ENCODE assay signal across 8 cellular contexts in genomic region chr5:159119842-159120241, GRCh38. TPM values are rescaled to one million over a fixed set of nuclear protein-coding genes. Genes with fewer than 3 reads are reported as not detected.
DNase-seq lines count a peak whose midpoint lies in the region; ATAC-seq, FAIRE-seq and TF ChIP-seq lines count a peak whose summit lies in the region.
"Not testable (repeated sequence)": the region's sequence is repeated elsewhere in the genome, so short reads cannot be mapped to it uniquely, and the experiment has no call there.

No MANE protein-coding gene starts in this region.

- H3K4me3 ChIP-seq in ACC112 (ENCODE audit: low read depth, low read length) (peak overlapping the region; percentile 58; the same call in 1 of the 2 replicates), HepG2 (replicated peaks in 1 of 3; ENCODE audit: insufficient read depth in 1 of 3, low read depth in 2 of 3, low read length in 3 of 3) (peak overlapping the region in 2 of 3 experiments; percentile 42 to 46; a peak in 4 of 6 replicates), skeletal muscle tissue (ENCODE audit: low read length in 3 of 3) (peak overlapping the region in 1 of 3 donors; percentile 37)
- not testable (repeated sequence) for H3K4me3 ChIP-seq in MM.1S (ENCODE audit: low read length)

- BruUV-seq in HepG2 (replicated peaks; lab: Mats Ljungman, UMichigan), result not testable (repeated sequence)

- H3K36me3 ChIP-seq in ACC112 (ENCODE audit: insufficient read depth, low read length); MM.1S (replicated peaks; ENCODE audit: insufficient read depth, low read length); HepG2 (replicated peaks in 1 of 2; ENCODE audit: control insufficient read depth in 1 of 2, insufficient read depth in 2 of 2, low read length in 2 of 2); skeletal muscle tissue (ENCODE audit: control insufficient read depth in 3 of 3, insufficient read depth in 3 of 3, low read length in 3 of 3): not testable (repeated sequence)

- H3K9me2 ChIP-seq in MM.1S (replicated peaks; ENCODE audit: insufficient read depth, low read length), result not testable (repeated sequence)

- not testable (repeated sequence) for TF ChIP-seq EP300 in HepG2 (IDR thresholded peaks at IDR 0.05; ENCODE audit: low read depth in 2 of 2, low read length in 2 of 2); HepG2 (CRISPR knock-in tag; IDR thresholded peaks at IDR 0.05; ENCODE audit: borderline replicate concordance)

- not testable (repeated sequence) for FAIRE-seq in HepG2 (lab: Jason Lieb, UNC)

- WGBS in HepG2 (ENCODE audit: low lambda C conversion rate), result 0% methylated on average over 2 of the region's 4 CpGs

- not testable (repeated sequence) for H2AFZ ChIP-seq in ACC112 (ENCODE audit: low read length, unreplicated experiment); MM.1S (ENCODE audit: low read length); HepG2 (ENCODE audit: low read length)

- in situ Hi-C loops in HepG2 (cut with HindIII; ENCODE audit: extremely low pct_ligation_motif_present, low pct_unique_long_range_greater_than_20kb), result not testable (repeated sequence)

- not testable (repeated sequence) for H3K36me3 Mint-ChIP-seq in activated T-cell treated with anti-CD3 and anti-CD28 coated beads, Interleukin-2, amount 50 U/mL, for 24 hours (ENCODE audit: low read depth); activated naive CD8-positive, alpha-beta T cell treated with anti-CD3 and anti-CD28 coated beads for 36 hours

- TF ChIP-seq CTCF in MM.1S (IDR thresholded peaks at IDR 0.05; ENCODE audit: low read length); VCaP (conservative IDR thresholded peaks at IDR 0.05); HepG2 (CRISPR knock-in tag; IDR thresholded peaks at IDR 0.05): not testable (repeated sequence)

- not testable (repeated sequence) for H3K27me3 ChIP-seq in ACC112 (ENCODE audit: insufficient read depth, low read length); MM.1S (replicated peaks; ENCODE audit: insufficient read depth, low read length); HepG2 (ENCODE audit: control insufficient read depth in 1 of 2, insufficient read depth in 2 of 2, low read length in 2 of 2); skeletal muscle tissue (ENCODE audit: control insufficient read depth in 3 of 3, insufficient read depth in 3 of 3, low read length in 3 of 3)

- H3K9ac ChIP-seq in MM.1S (ENCODE audit: low read length); HepG2 (ENCODE audit: insufficient read depth, low read depth, low read length); skeletal muscle tissue (ENCODE audit: low read depth in 1 of 3, low read length in 3 of 3): not testable (repeated sequence)

- intact Hi-C loops in HepG2 (cut with micrococcal nuclease; ENCODE audit: unreplicated experiment), result not testable (repeated sequence)

- not testable (repeated sequence) for H3K79me2 ChIP-seq in ACC112 (ENCODE audit: control insufficient read depth, insufficient read depth, low read length, unreplicated experiment); MM.1S (ENCODE audit: low read length); HepG2 (ENCODE audit: insufficient read depth, low read length)

- H3K27me3 Mint-ChIP-seq in activated T-cell treated with anti-CD3 and anti-CD28 coated beads, Interleukin-2, amount 50 U/mL, for 24 hours; activated naive CD8-positive, alpha-beta T cell treated with anti-CD3 and anti-CD28 coated beads for 36 hours: not testable (repeated sequence)

- CTCF ChIA-PET in HepG2 (lab: Yijun Ruan, JAX; ENCODE audit: low intra/inter-chr PET ratio, low total read pairs), result not testable (repeated sequence)

- not testable (repeated sequence) for TF ChIP-seq RAD21 in HepG2 (CRISPR knock-in tag; IDR thresholded peaks at IDR 0.05)

- H3K4me1 ChIP-seq in ACC112 (ENCODE audit: control insufficient read depth, insufficient read depth, low read length, unreplicated experiment); skeletal muscle tissue (ENCODE audit: control insufficient read depth in 3 of 3, insufficient read depth in 3 of 3, low read length in 3 of 3): not testable (repeated sequence)
- H3K4me1 ChIP-seq in MM.1S (ENCODE audit: low read length) (peaks cover 28% of the 10 kb centered on the region), HepG2 (ENCODE audit: insufficient read depth, low read length) (peaks cover 12% of the 10 kb centered on the region; the same call in 1 of the 2 replicates)

- H4K20me1 ChIP-seq in MM.1S (ENCODE audit: insufficient read depth, low read length); HepG2 (ENCODE audit: insufficient read depth, low read length): not testable (repeated sequence)

- H3K4me1 Mint-ChIP-seq in activated T-cell treated with anti-CD3 and anti-CD28 coated beads, Interleukin-2, amount 50 U/mL, for 24 hours (ENCODE audit: low read depth), result peaks cover 35% of the 10 kb centered on the region
- H3K4me1 Mint-ChIP-seq in activated naive CD8-positive, alpha-beta T cell treated with anti-CD3 and anti-CD28 coated beads for 36 hours, result peaks cover 29% of the 10 kb centered on the region

- not testable (repeated sequence) for TF ChIP-seq POLR2A in HepG2 (IDR thresholded peaks at IDR 0.05; ENCODE audit: insufficient read depth in 1 of 2, low read depth in 2 of 2, low read length in 2 of 2)

- DNase-seq in DMS53 (lab: John Stamatoyannopoulos, UW), result peak; percentile 19
- not testable (repeated sequence) for DNase-seq in MM.1S; activated T-cell treated with anti-CD3 and anti-CD28 coated beads, Interleukin-2, amount 50 U/mL, for 24 hours; activated naive CD8-positive, alpha-beta T cell treated with anti-CD3 and anti-CD28 coated beads for 36 hours; HepG2 (ENCODE audit: low spot score)

- not testable (repeated sequence) for H3K9me3 Mint-ChIP-seq in activated T-cell treated with anti-CD3 and anti-CD28 coated beads, Interleukin-2, amount 50 U/mL, for 24 hours; activated naive CD8-positive, alpha-beta T cell treated with anti-CD3 and anti-CD28 coated beads for 36 hours

- peak; percentile 56 for ATAC-seq in HepG2

- POLR2A ChIA-PET in HepG2 (lab: Yijun Ruan, JAX), result not testable (repeated sequence)

- H3F3A ChIP-seq in MM.1S (ENCODE audit: insufficient read depth, low read length), result peaks cover 13% of the 10 kb centered on the region

- H3K9me3 ChIP-seq in MM.1S (replicated peaks; ENCODE audit: insufficient read depth, low read length); HepG2 (ENCODE audit: low read length); skeletal muscle tissue (ENCODE audit: control insufficient read depth in 3 of 3, low read length in 3 of 3): not testable (repeated sequence)

- not testable (repeated sequence) for H3K27ac ChIP-seq in ACC112 (ENCODE audit: low read depth, low read length); HepG2 (ENCODE audit: extremely low read length, insufficient read depth, low read length)
- H3K27ac ChIP-seq in MM.1S (ENCODE audit: low read length) (peak overlapping the region; percentile 71; the same call in 1 of the 2 replicates), VCaP (peak overlapping the region; percentile 32; the same call in 1 of the 2 replicates), skeletal muscle tissue (ENCODE audit: low read depth, low read length) (peak overlapping the region; percentile 44)

- H3K4me2 ChIP-seq in MM.1S (ENCODE audit: low read depth, low read length), result peak overlapping the region; percentile 77
- peak overlapping the region; percentile 65 for H3K4me2 ChIP-seq in HepG2 (ENCODE audit: low read depth, low read length)

- peak overlapping the region; percentile 57 for H3K27ac Mint-ChIP-seq in activated T-cell treated with anti-CD3 and anti-CD28 coated beads, Interleukin-2, amount 50 U/mL, for 24 hours
- peak overlapping the region; percentile 85 for H3K27ac Mint-ChIP-seq in activated naive CD8-positive, alpha-beta T cell treated with anti-CD3 and anti-CD28 coated beads for 36 hours

- peak overlapping the region; percentile 32 for H3K4me3 Mint-ChIP-seq in activated T-cell treated with anti-CD3 and anti-CD28 coated beads, Interleukin-2, amount 50 U/mL, for 24 hours
- H3K4me3 Mint-ChIP-seq in activated naive CD8-positive, alpha-beta T cell treated with anti-CD3 and anti-CD28 coated beads for 36 hours, result peak overlapping the region; percentile 60

TF ChIP-seq in HepG2, 621 proteins besides CTCF, POLR2A, EP300 and RAD21 (continues in another document):
- TF ChIP-seq ZMYM4 (CRISPR knock-in tag; IDR thresholded peaks at IDR 0.05), result peak; percentile 30; the same call in 1 of the 2 replicates

RNA-seq across cellular contexts. Expression of gene EBF1, which starts 20.1 kb away (rescaled TPM):
- under 1 TPM; 0.21 to 0.22 TPM for total RNA-seq in activated naive CD8-positive, alpha-beta T cell treated with anti-CD3 and anti-CD28 coated beads for 36 hours
- total RNA-seq in HepG2 (2016; rRNA removed; fragmentation: Illumina TruSeq; extraction: Trizol) (not detected in 2 replicates), skeletal muscle tissue (18.8 TPM)
- total RNA-seq in HepG2 (2016; cell fraction: cytosol; rRNA removed; fragmentation: Illumina TruSeq; extraction: Trizol; ENCODE audit: low read depth), result not detected in 2 replicates
- not detected in 2 replicates for total RNA-seq in HepG2 (2016; cell fraction: insoluble cytoplasmic fraction; rRNA removed; fragmentation: Illumina TruSeq; extraction: Trizol)
- total RNA-seq in HepG2 (2016; cell fraction: membrane; rRNA removed; fragmentation: Illumina TruSeq; extraction: Trizol), result not detected in 2 replicates
- not detected in 2 replicates for total RNA-seq in HepG2 (2016; cell fraction: nucleus; rRNA removed; fragmentation: Illumina TruSeq; extraction: Trizol)
- not detected in 2 replicates for polyA plus RNA-seq in HepG2 (2011; rRNA removed)
- polyA plus RNA-seq in HepG2 (2011; cell fraction: cytosol; rRNA removed), result not detected in 2 replicates
- polyA plus RNA-seq in HepG2 (2011; cell fraction: nucleus; rRNA removed), result not detected in 2 replicates
- polyA plus RNA-seq in HepG2 (2012), result not detected in 2 replicates
- polyA plus RNA-seq in HepG2 (2016; cell fraction: cytosol; fragmentation: Illumina TruSeq; extraction: Trizol; ENCODE audit: low read depth), result not detected in 2 replicates
- polyA plus RNA-seq in HepG2 (2016; cell fraction: insoluble cytoplasmic fraction; fragmentation: Illumina TruSeq; extraction: Trizol; ENCODE audit: low read depth), result not detected in 2 replicates
- polyA plus RNA-seq in HepG2 (2016; cell fraction: membrane; fragmentation: Illumina TruSeq; extraction: Trizol; ENCODE audit: low read depth), result not detected in 2 replicates
- polyA plus RNA-seq in HepG2 (2016; cell fraction: nucleus; fragmentation: Illumina TruSeq; extraction: Trizol; ENCODE audit: insufficient read depth, low read depth), result not detected in 2 replicates
- polyA minus RNA-seq in HepG2 (2011; rRNA and poly(A)+ RNA removed; ENCODE audit: low replicate concordance), result 0.14 TPM in 1 of 2 replicates, not detected in the other
- polyA minus RNA-seq in HepG2 (2011; cell fraction: cytosol; rRNA and poly(A)+ RNA removed), result not detected in 2 replicates
- not detected in 2 replicates for polyA minus RNA-seq in HepG2 (2011; cell fraction: nucleus; rRNA and poly(A)+ RNA removed)

Comparison
In these comparisons a context has a peak if more than half of its experiments do, and no peak if none do; other contexts are left out.
1. RNA of gene EBF1, which starts 20.1 kb away (total RNA-seq): 18.8 TPM in skeletal muscle tissue (single experiment); 0.21 to 0.22 TPM in activated naive CD8-positive, alpha-beta T cell treated with anti-CD3 and anti-CD28 coated beads for 36 hours and not detected in HepG2; every median in the first group is over 10 times any median in the second.